Comparison of ENCODE assay signal across 23 cellular contexts in genomic region chr12:74401035-74401434, GRCh38.
DNase-seq lines count a peak whose midpoint lies in the region; ATAC-seq, FAIRE-seq and TF ChIP-seq lines count a peak whose summit lies in the region.
"Had no signal": no experiment of that assay in that cellular context is flagged by ENCODE, and none has a peak within 500 bp of the region (broad histone marks: within the 10 kb centered on the region; RNA-seq: fewer than 3 reads in every experiment).

No MANE protein-coding gene starts in this region.

- no peaks in the 10 kb centered on the region for H3K27me3 Mint-ChIP-seq in WTC11 (ENCODE audit: low read depth)
- H3K27me3 Mint-ChIP-seq: T-cell had no signal

- ATAC-seq in A549 (0 out of 6 replicates have a peak, but pooled peaks of 1 of the 2 experiments have one; percentile 35), DND-41 (ENCODE audit: insufficient read depth, low read depth) (peak; percentile 78), WTC11 (no peak), GM21381 (IDR thresholded peaks at IDR 0.05; ENCODE audit: unreplicated experiment) (no peak)
- ATAC-seq: SK-N-SH treated with all-trans-retinoic acid at 6 μM for 48 hours, T-cell had no signal

- peaks cover 27% of the 10 kb centered on the region for H3K4me1 ChIP-seq in A549
- peaks cover 8% of the 10 kb centered on the region for H3K4me1 ChIP-seq in DND-41 (ENCODE audit: insufficient read depth, low read length)
- H3K4me1 ChIP-seq in esophagus muscularis mucosa = no peaks in the 10 kb centered on the region

- no peaks in the 10 kb centered on the region for H3K9me3 Mint-ChIP-seq in WTC11
- H3K9me3 Mint-ChIP-seq: CD4-positive, alpha-beta T cell; T-cell had no signal

- TF ChIP-seq EP300 in A549 (IDR thresholded peaks at IDR 0.05) (peak in 1 of 2 experiments; percentile 25; a peak in 2 of 5 replicates), esophagus muscularis mucosa (IDR thresholded peaks at IDR 0.05) (no peak)

- peak; percentile 49 for FAIRE-seq in A549 (lab: Jason Lieb, UNC)
- FAIRE-seq in frontal cortex (lab: Jason Lieb, UNC) = no peak

- no peak overlapping the region for H3K4me3 Mint-ChIP-seq in WTC11
- H3K4me3 Mint-ChIP-seq: CD4-positive, alpha-beta T cell; T-cell had no signal

- H3K36me3 ChIP-seq in DND-41 (ENCODE audit: insufficient read depth, low read length) (no peaks in the 10 kb centered on the region), esophagus muscularis mucosa (no peaks in the 10 kb centered on the region)

- TF ChIP-seq RAD21 in A549 (conservative IDR thresholded peaks at IDR 0.05 in 1 of 2, IDR thresholded peaks at IDR 0.05 in 1 of 2) = no peak

- TF ChIP-seq CTCF in A549 (IDR thresholded peaks at IDR 0.05) (no peak), DND-41 (IDR thresholded peaks at IDR 0.05; ENCODE audit: borderline replicate concordance, extremely low read depth, low read length, poor library complexity, severe bottlenecking) (no peak), WTC11 (IDR thresholded peaks at IDR 0.05) (no peak), esophagus muscularis mucosa (IDR thresholded peaks at IDR 0.05) (no peak)

- no peaks in the 10 kb centered on the region for H4K20me1 ChIP-seq in DND-41 (ENCODE audit: insufficient read depth, low read length)

- POLR2A ChIA-PET in A549 (lab: Yijun Ruan, JAX) = no interaction called here
- POLR2A ChIA-PET in WTC11 (lab: Charles Lee) = no interaction called here

- intact Hi-C loops in esophagus muscularis mucosa (cut with DNase I) = no loop called here

- H3K36me3 Mint-ChIP-seq in WTC11 = no peaks in the 10 kb centered on the region
- H3K36me3 Mint-ChIP-seq: T-cell had no signal

- peak overlapping the region; percentile 80 to 88 for H3K27ac ChIP-seq in A549
- H3K27ac ChIP-seq in DND-41 (ENCODE audit: low read length) = no peak overlapping the region
- H3K27ac ChIP-seq in esophagus muscularis mucosa (replicated peaks in 1 of 4) = no peak overlapping the region
- H3K27ac ChIP-seq: GM23248 had no signal

- 43% methylated on average over 2 of the region's 2 CpGs for WGBS in A549 (ENCODE audit: missing lambda C conversion rate)
- WGBS in esophagus muscularis mucosa = 91% methylated on average over 2 of the region's 2 CpGs

- H2AFZ ChIP-seq in DND-41 (ENCODE audit: low read depth, low read length) = peak overlapping the region; percentile 3; the same call in 1 of the 2 replicates
- H2AFZ ChIP-seq: GM23248 had no signal

- H3K4me1 Mint-ChIP-seq in WTC11 = peaks cover 6% of the 10 kb centered on the region
- H3K4me1 Mint-ChIP-seq: T-cell had no signal

- 0 out of 2 replicates have a peak overlapping the region, but pooled peaks have one; percentile 36 for H3K27ac Mint-ChIP-seq in WTC11
- H3K27ac Mint-ChIP-seq: CD4-positive, alpha-beta T cell; T-cell had no signal

- CTCF ChIA-PET in A549 (lab: Yijun Ruan, JAX) (interaction anchor here (0.6 to 1.6 kb wide), 3 partner anchors 11 to 465 kb away, joined by 3 to 5 read pairs (median 4); no protein-coding TSS in a partner anchor), WTC11 (lab: Charles Lee) (no interaction called here)

- H3K9me3 ChIP-seq in A549 = peaks cover 11% of the 10 kb centered on the region; the same call in 1 of the 3 replicates
- no peaks in the 10 kb centered on the region for H3K9me3 ChIP-seq in DND-41 (ENCODE audit: insufficient read depth, low read length, severe bottlenecking)
- no peaks in the 10 kb centered on the region for H3K9me3 ChIP-seq in esophagus muscularis mucosa
- H3K9me3 ChIP-seq: Caco-2 had no signal

- H3K4me2 ChIP-seq in A549 (peak overlapping the region; percentile 76), DND-41 (ENCODE audit: insufficient read depth, low read length) (no peak overlapping the region)

- H3K9ac ChIP-seq in DND-41 (ENCODE audit: low read depth, low read length) = no peak overlapping the region
- H3K9ac ChIP-seq: GM23248 had no signal

- H3K4me3 ChIP-seq in A549 (peak overlapping the region; percentile 43; the same call in 2 of the 3 replicates), DND-41 (ENCODE audit: low read depth in 1 of 2, low read length in 2 of 2) (no peak overlapping the region), esophagus muscularis mucosa (no peak overlapping the region)
- H3K4me3 ChIP-seq: GM23248 had no signal

- peak; percentile 11 to 81 for DNase-seq in A549 (ENCODE audit: low read depth in 1 of 2, low spot score in 1 of 2)
- DNase-seq in DND-41 = peak; percentile 51
- DNase-seq in NAMALWA (ENCODE audit: low spot score) = peak; percentile 3
- no peak for DNase-seq in WTC11 (ENCODE audit: low spot score)
- DNase-seq in esophagus muscularis mucosa (ENCODE audit: extremely low spot score) = no peak
- DNase-seq in frontal cortex (ENCODE audit: low spot score in 2 of 2) = no peak
- DNase-seq in NCI-H1417 treated with DMSO at 0.1 percent for 48 hours (lab: John Stamatoyannopoulos, UW) = no peak
- DNase-seq: Caco-2; CD4-positive, alpha-beta T cell; DMS79; GM23248; KBM-7; MV-4-11; NCI-H1417; NCI-H1930; NCI-H2171; NCI-H446; NK-92 treated with Interleukin-12 subunit alpha and Interleukin-12 subunit beta, amount 100 ng/mL, for 24 hours; RPMI8226; SHP77 treated with DMSO at 0.1 percent for 48 hours; T-cell had no signal

- H3K27me3 ChIP-seq in DND-41 (ENCODE audit: insufficient read depth, low read length, poor library complexity) (no peaks in the 10 kb centered on the region), esophagus muscularis mucosa (peaks cover 0 to 5% (median 0%) of the 10 kb centered on the region in 4 donors)

- H3K79me2 ChIP-seq in DND-41 (ENCODE audit: insufficient read depth, low read length) = no peaks in the 10 kb centered on the region

- TF ChIP-seq POLR2A in A549 (IDR thresholded peaks at IDR 0.05; ENCODE audit: low read length) (no peak), esophagus muscularis mucosa (IDR thresholded peaks at IDR 0.05; ENCODE audit: low read depth) (no peak)

TF ChIP-seq in A549, 52 proteins besides CTCF, POLR2A, EP300 and RAD21:
- TF ChIP-seq CEBPB (IDR thresholded peaks at IDR 0.05) = peak; percentile 57 to 78; a peak in 3 of 4 replicates
- TF ChIP-seq, protein P1, sequence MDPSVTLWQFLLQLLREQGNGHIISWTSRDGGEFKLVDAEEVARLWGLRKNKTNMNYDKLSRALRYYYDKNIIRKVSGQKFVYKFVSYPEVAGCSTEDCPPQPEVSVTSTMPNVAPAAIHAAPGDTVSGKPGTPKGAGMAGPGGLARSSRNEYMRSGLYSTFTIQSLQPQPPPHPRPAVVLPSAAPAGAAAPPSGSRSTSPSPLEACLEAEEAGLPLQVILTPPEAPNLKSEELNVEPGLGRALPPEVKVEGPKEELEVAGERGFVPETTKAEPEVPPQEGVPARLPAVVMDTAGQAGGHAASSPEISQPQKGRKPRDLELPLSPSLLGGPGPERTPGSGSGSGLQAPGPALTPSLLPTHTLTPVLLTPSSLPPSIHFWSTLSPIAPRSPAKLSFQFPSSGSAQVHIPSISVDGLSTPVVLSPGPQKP (IDR thresholded peaks at IDR 0.05; ENCODE audit: low read depth, low read length) = no peak
TF ChIP-seq in A549: peak in this region for 1.

TF ChIP-seq in WTC11, 78 proteins besides CTCF, POLR2A, EP300 and RAD21:
- TF ChIP-seq NFE2L1 (CRISPR knock-in tag; IDR thresholded peaks at IDR 0.05) = no peak
- peak; percentile 91 for TF ChIP-seq GABPB1 (CRISPR knock-in tag; IDR thresholded peaks at IDR 0.05)
TF ChIP-seq in WTC11: peak in this region for 1.

Comparison
In these comparisons a context has a peak if more than half of its experiments do, and no peak if none do; other contexts are left out.
1. DNase-seq: peak in A549 (2 of 2), DND-41 (single experiment) and NAMALWA (single experiment); none in WTC11 (single experiment), esophagus muscularis mucosa (single experiment), frontal cortex (0 of 2) and NCI-H1417 treated with DMSO at 0.1 percent for 48 hours (single experiment).
2. H3K27ac ChIP-seq: peak in A549 (2 of 2); none in DND-41 (single experiment) and esophagus muscularis mucosa (0 of 4).